Comparison of ENCODE assay signal across 19 cellular contexts in genomic region chr6:100962466-100962865, GRCh38.
A peak's percentile ranks its signal among the peaks of the same experiment; 100 is the strongest.
DNase-seq lines count a peak whose midpoint lies in the region; ATAC-seq and TF ChIP-seq lines count a peak whose summit lies in the region.
"Had no signal": no experiment of that assay in that cellular context is flagged by ENCODE, and none has a peak within 500 bp of the region (broad histone marks: within the 10 kb centered on the region; RNA-seq: fewer than 3 reads in every experiment).

No MANE protein-coding gene starts in this region.

- H3K4me3 ChIP-seq in fibroblast of villous mesenchyme (ENCODE audit: low read depth, low read length), result no peak overlapping the region
- H3K4me3 ChIP-seq: A549; BLaER1 treated with 17β-estradiol and CSF1 and Interleukin-3, amounts not matched to agents 10 nM and 100 nM; HAP-1 had no signal

- ATAC-seq in HG02981 (IDR thresholded peaks at IDR 0.05; ENCODE audit: unreplicated experiment), result no peak
- ATAC-seq in foreskin keratinocyte, result no peak
- ATAC-seq: A549 had no signal

- TF ChIP-seq CTCF in fibroblast of villous mesenchyme (IDR thresholded peaks at IDR 0.05; ENCODE audit: insufficient read depth, low read depth, low read length) (no peak), foreskin keratinocyte (conservative IDR thresholded peaks at IDR 0.05) (no peak)

- peak; percentile 37 for DNase-seq in HCEC 1CT
- peak; percentile 43 for DNase-seq in amniotic epithelial cell (ENCODE audit: low read depth)
- peak; percentile 56 for DNase-seq in fibroblast of villous mesenchyme (ENCODE audit: low read depth)
- no peak for DNase-seq in foreskin keratinocyte
- no peak for DNase-seq in stimulated activated CD8-positive, alpha-beta memory T cell treated with anti-CD3 and anti-CD28 coated beads, Interleukin-4, amount 100 ng/mL, for 48 hours
- DNase-seq: 8988T; ACHN; AML-193; BE2C; CD4-positive, alpha-beta T cell; CD8-positive, alpha-beta memory T cell; DMS 273 treated with DMSO at 0.1 percent for 48 hours; DMS79; GF-D8; GOT3 had no signal

- no peaks in the 10 kb centered on the region for H3K4me1 ChIP-seq in foreskin keratinocyte
- H3K4me1 ChIP-seq: A549, BE2C had no signal

- H3K27ac ChIP-seq in foreskin keratinocyte, result no peak overlapping the region
- H3K27ac ChIP-seq: A549; BLaER1 treated with 17β-estradiol and CSF1 and Interleukin-3, amounts not matched to agents 10 nM and 100 nM had no signal

- H3K27me3 ChIP-seq in foreskin keratinocyte, result no peaks in the 10 kb centered on the region
- H3K27me3 ChIP-seq: BE2C; BLaER1 treated with 17β-estradiol and CSF1 and Interleukin-3, amounts not matched to agents 10 nM and 100 nM had no signal

Comparison
In these comparisons a context has a peak if more than half of its experiments do, and no peak if none do; other contexts are left out.
1. DNase-seq: peak in HCEC 1CT (single experiment), amniotic epithelial cell (single experiment) and fibroblast of villous mesenchyme (single experiment); none in foreskin keratinocyte (0 of 2) and stimulated activated CD8-positive, alpha-beta memory T cell treated with anti-CD3 and anti-CD28 coated beads, Interleukin-4, amount 100 ng/mL, for 48 hours (single experiment).